30 cellular contexts compared by ENCODE assay signal in the genomic region with DNA sequence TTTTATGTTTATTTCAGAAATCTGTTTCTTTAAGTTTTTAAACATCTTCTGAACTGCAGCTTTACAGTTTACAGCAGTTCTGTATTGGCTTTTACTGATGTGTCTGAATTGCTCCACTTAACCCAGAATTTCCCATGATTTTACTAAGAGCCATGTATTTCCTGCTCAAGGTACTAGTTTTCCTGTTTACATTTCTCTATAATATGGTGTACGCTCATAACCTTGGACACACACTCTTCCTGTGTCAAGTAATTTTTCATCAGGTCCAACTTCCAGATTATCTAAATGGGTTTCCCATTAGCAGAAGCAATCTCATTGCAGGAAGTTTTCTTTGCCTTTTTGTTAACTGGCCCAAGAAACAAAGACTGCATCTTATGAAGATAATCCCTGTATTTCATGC.
"Had no signal": no experiment of that assay in that cellular context is flagged by ENCODE, and none has a peak within 500 bp of the region (broad histone marks: within the 10 kb centered on the region; RNA-seq: fewer than 3 reads in every experiment).

No MANE protein-coding gene starts in this region.

- H2AFZ ChIP-seq: PC-9 had no signal

- H3K9me3 ChIP-seq: ascending aorta, MG63 had no signal

- H3K27me3 ChIP-seq: ascending aorta, cardiac muscle cell, MG63 had no signal

- H3K27ac Mint-ChIP-seq: activated CD4-positive, alpha-beta T cell treated with anti-CD3 and anti-CD28 coated beads, Interleukin-2, amount 10 ng/mL, durations not matched to agents 24 days and 14 days; activated CD8-positive, alpha-beta T cell treated with anti-CD3 and anti-CD28 coated beads for 36 hours; activated naive CD4-positive, alpha-beta T cell treated with anti-CD3 and anti-CD28 coated beads, Interleukin-2, amount 50 U/mL, for 24 hours; activated naive CD8-positive, alpha-beta T cell treated with anti-CD3 and anti-CD28 coated beads, Interleukin-2, amount 10 ng/mL, durations not matched to agents 7 days and 5 days; activated T-cell treated with anti-CD3 and anti-CD28 coated beads, Interleukin-2, amount 50 U/mL, for 24 hours; activated T-helper 2 cell treated with anti-CD3 and anti-CD28 coated beads, Interferon-gamma antibody, Interleukin-2, Interleukin-4, amounts not matched to agents 10 μg/mL and 5 μg/mL and 100 μg/mL, durations not matched to agents 14 hours and 24 hours and 36 hours had no signal

- H3K9me3 Mint-ChIP-seq: activated CD4-positive, alpha-beta T cell treated with anti-CD3 and anti-CD28 coated beads, Interleukin-2, amount 10 ng/mL, durations not matched to agents 24 days and 14 days; activated CD8-positive, alpha-beta T cell treated with anti-CD3 and anti-CD28 coated beads for 36 hours; activated naive CD4-positive, alpha-beta T cell treated with anti-CD3 and anti-CD28 coated beads, Interleukin-2, amount 50 U/mL, for 24 hours; activated naive CD8-positive, alpha-beta T cell treated with anti-CD3 and anti-CD28 coated beads, Interleukin-2, amount 10 ng/mL, durations not matched to agents 7 days and 5 days; activated T-cell treated with anti-CD3 and anti-CD28 coated beads, Interleukin-2, amount 50 U/mL, for 24 hours; activated T-helper 2 cell treated with anti-CD3 and anti-CD28 coated beads, Interferon-gamma antibody, Interleukin-2, Interleukin-4, amounts not matched to agents 10 μg/mL and 5 μg/mL and 100 μg/mL, durations not matched to agents 14 hours and 24 hours and 36 hours; central memory CD8-positive, alpha-beta T cell had no signal

- ATAC-seq: activated CD8-positive, alpha-beta T cell treated with anti-CD3 and anti-CD28 coated beads for 36 hours; Right ventricle myocardium inferior had no signal

- H3K4me3 Mint-ChIP-seq: activated CD4-positive, alpha-beta T cell treated with anti-CD3 and anti-CD28 coated beads, Interleukin-2, amount 10 ng/mL, durations not matched to agents 24 days and 14 days; activated CD8-positive, alpha-beta T cell treated with anti-CD3 and anti-CD28 coated beads for 36 hours; activated naive CD4-positive, alpha-beta T cell treated with anti-CD3 and anti-CD28 coated beads, Interleukin-2, amount 50 U/mL, for 24 hours; activated naive CD8-positive, alpha-beta T cell treated with anti-CD3 and anti-CD28 coated beads, Interleukin-2, amount 10 ng/mL, durations not matched to agents 7 days and 5 days; activated T-cell treated with anti-CD3 and anti-CD28 coated beads, Interleukin-2, amount 50 U/mL, for 24 hours; central memory CD8-positive, alpha-beta T cell had no signal

- DNase-seq: activated CD4-positive, alpha-beta T cell treated with anti-CD3 and anti-CD28 coated beads, Interleukin-2, amount 10 ng/mL, durations not matched to agents 24 days and 14 days; activated CD4-positive, alpha-beta T cell treated with anti-CD3 and anti-CD28 coated beads, Interleukin-2, amount 50 U/mL, for 4 hours; activated CD8-positive, alpha-beta T cell treated with anti-CD3 and anti-CD28 coated beads for 36 hours; activated gamma-delta T cell; activated naive CD4-positive, alpha-beta T cell treated with Interleukin-2 at 50 U/mL for 16 hours; activated naive CD8-positive, alpha-beta T cell treated with anti-CD3 and anti-CD28 coated beads, Interleukin-2, amount 10 ng/mL, durations not matched to agents 7 days and 5 days; activated T-cell treated with anti-CD3 and anti-CD28 coated beads, Interleukin-2, amount 50 U/mL, for 24 hours; amygdala; Kasumi-1; MG63; NCI-H1092; NCI-H1436 treated with DMSO at 0.1 percent for 48 hours; NCI-H1694 treated with DMSO at 0.1 percent for 48 hours; NCI-H2029; NCI-H345; NCI-H524 treated with DMSO at 0.1 percent for 48 hours; NCI-H748 treated with DMSO at 0.1 percent for 48 hours; NK-92 treated with Interleukin-12 subunit alpha and Interleukin-12 subunit beta, amount 100 ng/mL, for 24 hours; PC-9; SIG-M5; T1000; WERI-Rb-1 had no signal

- H3K4me3 ChIP-seq: ascending aorta, cardiac muscle cell, MG63, PC-9 had no signal

- H3K36me3 Mint-ChIP-seq: activated naive CD4-positive, alpha-beta T cell treated with anti-CD3 and anti-CD28 coated beads, Interleukin-2, amount 50 U/mL, for 24 hours; activated naive CD8-positive, alpha-beta T cell treated with anti-CD3 and anti-CD28 coated beads, Interleukin-2, amount 10 ng/mL, durations not matched to agents 7 days and 5 days had no signal

- H3K4me2 ChIP-seq: PC-9 had no signal

- H3K27ac ChIP-seq: ascending aorta, cardiac muscle cell, PC-9, RWPE1, WERI-Rb-1 had no signal

- H3K4me1 Mint-ChIP-seq: central memory CD8-positive, alpha-beta T cell had no signal

- H3K36me3 ChIP-seq: ascending aorta, cardiac muscle cell, MG63, WERI-Rb-1 had no signal

- FAIRE-seq: RCC 7860 had no signal

- H3K27me3 Mint-ChIP-seq: activated CD4-positive, alpha-beta T cell treated with anti-CD3 and anti-CD28 coated beads, Interleukin-2, amount 10 ng/mL, durations not matched to agents 24 days and 14 days; activated CD8-positive, alpha-beta T cell treated with anti-CD3 and anti-CD28 coated beads for 36 hours; activated naive CD4-positive, alpha-beta T cell treated with anti-CD3 and anti-CD28 coated beads, Interleukin-2, amount 50 U/mL, for 24 hours; activated naive CD8-positive, alpha-beta T cell treated with anti-CD3 and anti-CD28 coated beads, Interleukin-2, amount 10 ng/mL, durations not matched to agents 7 days and 5 days; activated T-cell treated with anti-CD3 and anti-CD28 coated beads, Interleukin-2, amount 50 U/mL, for 24 hours; central memory CD8-positive, alpha-beta T cell had no signal
